2 cellular contexts compared by ENCODE assay signal in the genomic region with DNA sequence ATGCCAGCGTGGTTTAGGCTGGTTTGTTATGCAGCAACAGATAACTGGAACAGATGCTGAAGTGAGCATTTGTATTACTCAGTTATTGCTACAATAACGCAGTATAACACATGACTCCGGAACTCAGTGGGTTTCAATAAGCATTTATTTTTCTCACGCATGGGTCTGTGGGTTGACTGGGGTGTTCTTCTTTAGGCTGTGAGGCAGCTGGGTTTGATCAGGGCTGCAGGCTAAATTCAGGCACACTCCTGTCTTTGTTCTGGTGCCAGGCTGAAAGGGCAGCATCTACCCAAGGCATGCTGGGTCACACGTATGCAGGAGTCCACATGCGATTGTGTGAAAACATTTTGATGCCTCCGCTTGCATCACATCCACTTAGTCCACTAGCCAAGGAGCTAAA.
TF ChIP-seq lines count a peak whose summit lies in the region.

No MANE protein-coding gene starts in this region.

TF ChIP-seq in liver, 16 proteins besides CTCF, POLR2A, EP300 and RAD21:
- TF ChIP-seq, protein P1, sequence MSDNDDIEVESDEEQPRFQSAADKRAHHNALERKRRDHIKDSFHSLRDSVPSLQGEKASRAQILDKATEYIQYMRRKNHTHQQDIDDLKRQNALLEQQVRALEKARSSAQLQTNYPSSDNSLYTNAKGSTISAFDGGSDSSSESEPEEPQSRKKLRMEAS (IDR thresholded peaks at IDR 0.05) = peak; percentile 45
- TF ChIP-seq SP1 (IDR thresholded peaks at IDR 0.05) (no peak), RXRA (IDR thresholded peaks at IDR 0.05) (peak in 1 of 2 donors; percentile 70), NR2F2 (IDR thresholded peaks at IDR 0.05) (no peak), TAF1 (conservative IDR thresholded peaks at IDR 0.05) (no peak), REST (IDR thresholded peaks at IDR 0.05) (no peak), ZBTB33 (IDR thresholded peaks at IDR 0.05) (peak; percentile 25), YY1 (IDR thresholded peaks at IDR 0.05) (no peak), HNF4A (conservative IDR thresholded peaks at IDR 0.05) (peak; percentile 52 to 71), EGR1 (IDR thresholded peaks at IDR 0.05; ENCODE audit: low read depth in 2 of 2) (peak in 1 of 2 donors; percentile 7), FOXA2 (IDR thresholded peaks at IDR 0.05) (no peak), HNF4G (IDR thresholded peaks at IDR 0.05) (no peak), JUND (IDR thresholded peaks at IDR 0.05) (peak in 1 of 2 donors; percentile 24), FOXA1 (IDR thresholded peaks at IDR 0.05) (no peak), GABPA (IDR thresholded peaks at IDR 0.05 in 1 of 2, conservative IDR thresholded peaks at IDR 0.05 in 1 of 2) (no peak)
- TF ChIP-seq, protein P2, sequence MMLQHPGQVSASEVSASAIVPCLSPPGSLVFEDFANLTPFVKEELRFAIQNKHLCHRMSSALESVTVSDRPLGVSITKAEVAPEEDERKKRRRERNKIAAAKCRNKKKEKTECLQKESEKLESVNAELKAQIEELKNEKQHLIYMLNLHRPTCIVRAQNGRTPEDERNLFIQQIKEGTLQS (IDR thresholded peaks at IDR 0.05) = no peak

TF ChIP-seq in HepG2, 621 proteins besides CTCF, POLR2A, EP300 and RAD21:
- TF ChIP-seq ATRX (CRISPR knock-in tag; IDR thresholded peaks at IDR 0.05; ENCODE audit: borderline replicate concordance) (no peak), ZNF205 (CRISPR knock-in tag; IDR thresholded peaks at IDR 0.05) (no peak), AHR (CRISPR knock-in tag; IDR thresholded peaks at IDR 0.05) (no peak), GATA4 (IDR thresholded peaks at IDR 0.05; ENCODE audit: borderline replicate concordance, low read depth) (no peak), SMAD9 (CRISPR knock-in tag; IDR thresholded peaks at IDR 0.05) (no peak), NFIB (CRISPR knock-in tag; IDR thresholded peaks at IDR 0.05; ENCODE audit: borderline replicate concordance) (no peak), ZNF33B (CRISPR knock-in tag; IDR thresholded peaks at IDR 0.05) (no peak)
